Comparison of ENCODE assay signal across 7 cellular contexts in genomic region chr11:122628691-122629555, GRCh38. TPM values are rescaled to one million over a fixed set of nuclear protein-coding genes. Genes with fewer than 3 reads are reported as not detected.
DNase-seq lines count a peak whose midpoint lies in the region; ATAC-seq and TF ChIP-seq lines count a peak whose summit lies in the region.

No MANE protein-coding gene starts in this region.

- BruUV-seq in Panc1 (replicated peaks; lab: Mats Ljungman, UMichigan) = no TSS peak

- POLR2A ChIA-PET in Panc1 (lab: Charles Lee) = interaction anchor here (0.6 to 1.0 kb wide), 2 partner anchors 66 to 69 kb away, joined by 3 to 4 read pairs; no protein-coding TSS in a partner anchor

- H3K27me3 ChIP-seq in HL-60 (ENCODE audit: insufficient read depth, poor library complexity, severe bottlenecking) (no peaks in the 10 kb centered on the region), Panc1 (ENCODE audit: control insufficient read depth, insufficient read depth, low read length) (no peaks in the 10 kb centered on the region), fibroblast of lung (ENCODE audit: control insufficient read depth, insufficient read depth, low read length) (no peaks in the 10 kb centered on the region), neural progenitor cell (no peaks in the 10 kb centered on the region), stomach (peaks cover 0 to 17% (median 0%) of the 10 kb centered on the region in 3 donors)

- no peak overlapping the region for H3K4me2 ChIP-seq in fibroblast of lung (ENCODE audit: extremely low read depth, insufficient read depth, low read length)
- no peak overlapping the region for H3K4me2 ChIP-seq in neural progenitor cell

- ATAC-seq in Panc1 = peak; percentile 88

- in situ Hi-C loops in Panc1 (cut with HindIII; ENCODE audit: low pct_unique_long_range_greater_than_20kb, low sequenced_read_pairs) = no loop called here

- H3K36me3 ChIP-seq in Panc1 (ENCODE audit: control insufficient read depth, insufficient read depth, low read length) (no peaks in the 10 kb centered on the region), fibroblast of lung (ENCODE audit: control insufficient read depth, insufficient read depth, low read length) (no peaks in the 10 kb centered on the region), neural progenitor cell (no peaks in the 10 kb centered on the region), stomach (no peaks in the 10 kb centered on the region)

- no peaks in the 10 kb centered on the region for H3K9me3 Mint-ChIP-seq in neural progenitor cell

- H3K9me3 ChIP-seq in Panc1 (ENCODE audit: control insufficient read depth, insufficient read depth, low read depth, low read length) = no peaks in the 10 kb centered on the region
- no peaks in the 10 kb centered on the region for H3K9me3 ChIP-seq in fibroblast of lung (ENCODE audit: control insufficient read depth, insufficient read depth, low read depth, low read length)
- no peaks in the 10 kb centered on the region for H3K9me3 ChIP-seq in neural progenitor cell (ENCODE audit: low read depth)
- no peaks in the 10 kb centered on the region for H3K9me3 ChIP-seq in stomach

- H3K4me1 Mint-ChIP-seq in neural progenitor cell = peaks cover 6% of the 10 kb centered on the region

- H3K27ac ChIP-seq in HL-60 (replicated peaks) (no peak overlapping the region), Panc1 (ENCODE audit: low read length) (no peak overlapping the region), fibroblast of lung (ENCODE audit: insufficient read depth, low read length) (no peak overlapping the region), neural progenitor cell (no peak overlapping the region), stomach (no peak overlapping the region)

- H3F3A ChIP-seq in neural progenitor cell (ENCODE audit: low read depth) = no peaks in the 10 kb centered on the region

- WGBS in stomach, 5 donors = 41 to 49% (median 48%) methylated on average over 11 of the region's 11 CpGs

- CTCF ChIA-PET in Panc1 (lab: Charles Lee) = interaction anchor here (0.5 to 1.6 kb wide), 15 partner anchors 8 to 355 kb away, joined by 3 to 16 read pairs (median 4); no protein-coding TSS in a partner anchor

- no peak for TF ChIP-seq EP300 in stomach (IDR thresholded peaks at IDR 0.05)

- intact Hi-C loops in Panc1 (cut with micrococcal nuclease; ENCODE audit: unreplicated experiment) (loop anchor here (1.0 kb wide), 2 partner anchors 152 to 225 kb away; no protein-coding TSS in a partner anchor), stomach (cut with DNase I; ENCODE audit: low total_unique reads) (loop anchor here (5.0 kb wide), 1 partner anchor 153 kb away; no protein-coding TSS in a partner anchor)

- no peak overlapping the region for H3K9ac ChIP-seq in fibroblast of lung (ENCODE audit: insufficient read depth, low read length)
- no peak overlapping the region for H3K9ac ChIP-seq in neural progenitor cell

- peak; percentile 58 for DNase-seq in GM12865 (ENCODE audit: low read depth)
- peak; percentile 52 to 81 for DNase-seq in HL-60 (ENCODE audit: low read depth in 1 of 2, low spot score in 1 of 2)
- DNase-seq in Panc1 (ENCODE audit: low read depth, low spot score) = peak; percentile 60
- DNase-seq in activated T-cell treated with anti-CD3 and anti-CD28 coated beads, Interleukin-2, amount 50 U/mL, for 48 hours = peak; percentile 83 to 85
- DNase-seq in fibroblast of lung (ENCODE audit: low read depth in 2 of 2) = peak; percentile 59 to 79
- DNase-seq in neural progenitor cell (ENCODE audit: low spot score) = peak; percentile 81
- DNase-seq in stomach = peak; percentile 58

- no peak overlapping the region for H3K4me3 Mint-ChIP-seq in neural progenitor cell

- TF ChIP-seq CTCF in GM12865 (IDR thresholded peaks at IDR 0.05; ENCODE audit: insufficient read depth, low read depth, low read length, missing control alignments) (peak; percentile 75), HL-60 (IDR thresholded peaks at IDR 0.05; ENCODE audit: insufficient read depth, low read length) (peak; percentile 85), Panc1 (IDR thresholded peaks at IDR 0.05) (peak; percentile 96), fibroblast of lung (conservative IDR thresholded peaks at IDR 0.05 in 1 of 2, IDR thresholded peaks at IDR 0.05 in 1 of 2; ENCODE audit: low read depth in 1 of 2, low read length in 2 of 2) (peak; percentile 93 to 96), neural progenitor cell (IDR thresholded peaks at IDR 0.05) (peak; percentile 78), stomach (IDR thresholded peaks at IDR 0.05) (peak in 5 of 7 experiments; percentile 66 to 82 (median 72))

- H2AFZ ChIP-seq in fibroblast of lung (ENCODE audit: low read length) = no peak overlapping the region
- peak overlapping the region; percentile 74 for H2AFZ ChIP-seq in neural progenitor cell (replicated peaks)

- no peak for TF ChIP-seq POLR2A in stomach (IDR thresholded peaks at IDR 0.05)

- no peaks in the 10 kb centered on the region for H3K4me1 ChIP-seq in Panc1 (ENCODE audit: control insufficient read depth, insufficient read depth, low read length)
- H3K4me1 ChIP-seq in fibroblast of lung (ENCODE audit: control insufficient read depth, extremely low read depth, insufficient read depth, low read length) = no peaks in the 10 kb centered on the region
- H3K4me1 ChIP-seq in neural progenitor cell = no peaks in the 10 kb centered on the region
- H3K4me1 ChIP-seq in stomach = peaks cover 0 to 9% (median 0%) of the 10 kb centered on the region in 4 donors

- H3K4me3 ChIP-seq in GM12865 (ENCODE audit: low read depth, low read length) = no peak overlapping the region
- H3K4me3 ChIP-seq in HL-60 (replicated peaks; ENCODE audit: insufficient read depth, low read length) = no peak overlapping the region
- H3K4me3 ChIP-seq in Panc1 (ENCODE audit: low read depth in 2 of 2, low read length in 2 of 2) = no peak overlapping the region
- no peak overlapping the region for H3K4me3 ChIP-seq in fibroblast of lung (replicated peaks in 1 of 4; ENCODE audit: control extremely low read depth in 1 of 4, insufficient read depth in 1 of 4, low read depth in 3 of 4, low read length in 4 of 4)
- H3K4me3 ChIP-seq in neural progenitor cell = no peak overlapping the region
- H3K4me3 ChIP-seq in stomach = no peak overlapping the region

- H3K27me3 Mint-ChIP-seq in neural progenitor cell (ENCODE audit: insufficient read depth, low read depth) = peaks cover 3% of the 10 kb centered on the region

- H3K79me2 ChIP-seq in fibroblast of lung (ENCODE audit: control insufficient read depth, insufficient read depth, low read length) (no peaks in the 10 kb centered on the region), neural progenitor cell (ENCODE audit: low read depth) (no peaks in the 10 kb centered on the region)

- H3K27ac Mint-ChIP-seq in neural progenitor cell = peak overlapping the region; percentile 46

- no peaks in the 10 kb centered on the region for H4K20me1 ChIP-seq in fibroblast of lung (ENCODE audit: control insufficient read depth, extremely low read depth, insufficient read depth, low read length)
- H4K20me1 ChIP-seq in neural progenitor cell (ENCODE audit: low read depth) = no peaks in the 10 kb centered on the region

- no peaks in the 10 kb centered on the region for H3K36me3 Mint-ChIP-seq in neural progenitor cell

RNA-seq across cellular contexts. Expression of gene UBASH3B, which starts 26.6 kb away (rescaled TPM):
- total RNA-seq in Panc1 (2021; ENCODE audit: unreplicated experiment) (55.1 TPM), fibroblast of lung (22.9 and 44.4 TPM in 2 replicates), neural progenitor cell (ENCODE audit: low replicate concordance) (2.0 and 5.5 TPM in 2 replicates), stomach (10 to 100 TPM in 2 of 5 donors, 1 to 10 TPM in 3; 2.9 to 60.5 (median 9.4) TPM)
- polyA plus RNA-seq in Panc1 (2012; ENCODE audit: insufficient read length) = 40.1 TPM
- polyA plus RNA-seq in fibroblast of lung (13.1 and 38.0 TPM in 2 replicates), stomach (1 to 10 TPM in 2 of 3 donors, under 1 TPM in 1; 0.58 to 2.3 (median 1.8) TPM)
- 8.8 and 20.3 TPM in 2 replicates for polyA plus RNA-seq in fibroblast of lung (2012)
- polyA minus RNA-seq in fibroblast of lung (ENCODE audit: low replicate concordance) = 38.6 and 128 TPM in 2 replicates
